In the genomic region with DNA sequence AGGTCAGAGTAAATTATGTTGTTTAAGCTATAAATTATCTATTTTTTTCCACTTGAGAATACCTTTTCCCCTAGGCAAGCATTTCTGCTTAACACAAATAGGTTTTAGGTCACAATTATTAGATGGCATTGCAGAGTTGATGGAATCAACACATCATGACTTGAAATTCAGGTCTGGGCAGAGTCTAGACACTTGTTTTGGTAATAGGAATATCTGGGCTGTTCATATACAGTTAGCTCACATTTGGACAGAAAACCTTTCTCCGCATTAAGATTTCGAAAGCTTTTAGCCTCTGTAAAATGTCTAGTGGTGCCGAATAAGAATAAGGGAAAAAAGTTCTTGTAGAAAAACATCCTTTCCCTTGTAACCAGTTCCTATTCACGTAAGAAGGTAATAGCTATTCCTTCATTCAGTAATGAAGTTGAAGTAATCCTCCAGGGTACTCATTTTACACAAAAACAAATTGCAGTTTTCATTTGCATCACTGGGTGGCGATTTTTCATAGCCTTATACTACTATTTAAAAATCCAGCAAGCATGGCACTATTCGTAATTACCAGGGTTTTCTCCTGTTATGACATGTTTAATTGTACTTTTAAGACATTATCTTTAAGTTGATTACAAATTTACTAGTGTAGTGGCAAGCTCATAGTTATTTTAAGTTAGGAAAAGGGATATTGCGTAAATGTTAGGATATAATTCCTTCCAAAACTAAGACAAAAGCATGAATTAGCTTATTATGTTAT, we compare ENCODE assay signal across 8 cellular contexts. TPM values are rescaled to one million over a fixed set of nuclear protein-coding genes. Genes with fewer than 3 reads are reported as not detected.
DNase-seq lines count a peak whose midpoint lies in the region; ATAC-seq and TF ChIP-seq lines count a peak whose summit lies in the region.

No MANE protein-coding gene starts in this region.

- peak; percentile 60 for TF ChIP-seq CTCF in AG09319 (IDR thresholded peaks at IDR 0.05; ENCODE audit: low read depth, low read length)
- TF ChIP-seq CTCF in GM13976 (IDR thresholded peaks at IDR 0.05; ENCODE audit: borderline replicate concordance, control extremely low read depth, extremely low read depth, insufficient read depth, missing control alignments) = no peak
- peak; percentile 21; the same call in 1 of the 2 replicates for TF ChIP-seq CTCF in WERI-Rb-1 (IDR thresholded peaks at IDR 0.05; ENCODE audit: low read depth, low read length)

- no peaks in the 10 kb centered on the region for H3K9me3 ChIP-seq in WERI-Rb-1 (ENCODE audit: severe bottlenecking)

- H3K4me3 Mint-ChIP-seq in naive thymus-derived CD8-positive, alpha-beta T cell = peak overlapping the region in 3 of 10 donors; percentile 1 to 42 (median 5)

- H3K27me3 ChIP-seq in WERI-Rb-1 (ENCODE audit: insufficient read depth, low read depth, severe bottlenecking) = no peaks in the 10 kb centered on the region
- H3K27me3 ChIP-seq in H7 (ENCODE audit: control insufficient read depth, insufficient read depth, low read length) = no peaks in the 10 kb centered on the region

- in situ Hi-C loops in GM13976 (cut with MboI; ENCODE audit: low sequenced_read_pairs, unreplicated experiment) = no loop called here

- peak overlapping the region in 6 of 10 donors; percentile 13 to 75 (median 60) for H3K27ac Mint-ChIP-seq in naive thymus-derived CD8-positive, alpha-beta T cell

- H3K4me1 Mint-ChIP-seq in naive thymus-derived CD8-positive, alpha-beta T cell = peaks cover 17 to 37% (median 26%) of the 10 kb centered on the region in 4 donors

- peak; percentile 74 for ATAC-seq in HG02970 (IDR thresholded peaks at IDR 0.05; ENCODE audit: low FRiP score, unreplicated experiment)
- peak; percentile 82 to 86 for ATAC-seq in naive thymus-derived CD8-positive, alpha-beta T cell

- H3K36me3 ChIP-seq in WERI-Rb-1 = no peaks in the 10 kb centered on the region
- H3K36me3 ChIP-seq in H7 (replicated peaks; ENCODE audit: control insufficient read depth, insufficient read depth, low read length) = no peaks in the 10 kb centered on the region

- DNase-seq in AG09319 (ENCODE audit: extremely low read depth, low read depth) (peak; percentile 28), GM13976 (ENCODE audit: low spot score) (peak; percentile 28), NCI-H2107 (lab: John Stamatoyannopoulos, UW) (peak; percentile 86), WERI-Rb-1 (peak; percentile 57), erythroblast (lab: John Stamatoyannopoulos, UW) (peak; percentile 69 to 81), H7 (no peak)
- peak in 7 of 10 donors; percentile 31 to 60 (median 39) for DNase-seq in naive thymus-derived CD8-positive, alpha-beta T cell

- H3K36me3 Mint-ChIP-seq in naive thymus-derived CD8-positive, alpha-beta T cell = peaks cover 4 to 12% (median 10%) of the 10 kb centered on the region in 3 donors

- H3K27ac ChIP-seq in WERI-Rb-1 = peak overlapping the region; percentile 11

- no peaks in the 10 kb centered on the region for H3K27me3 Mint-ChIP-seq in naive thymus-derived CD8-positive, alpha-beta T cell

- no peak for TF ChIP-seq POLR2A in erythroblast (IDR thresholded peaks at IDR 0.05; ENCODE audit: low read length)

- POLR2A ChIA-PET in naive thymus-derived CD8-positive, alpha-beta T cell (lab: Charles Lee) = interaction anchor here (0.6 to 2.3 kb wide), 4 partner anchors 41 to 509 kb away, joined by 4 to 12 read pairs (median 4); a partner anchor contains a TSS

- peaks cover 0 to 10% (median 2%) of the 10 kb centered on the region in 9 donors for H3K9me3 Mint-ChIP-seq in naive thymus-derived CD8-positive, alpha-beta T cell

- H3K4me3 ChIP-seq in WERI-Rb-1 (ENCODE audit: low read depth, low read length) (no peak overlapping the region), H7 (ENCODE audit: insufficient read depth, low read depth, low read length) (no peak overlapping the region)

RNA-seq across cellular contexts. Expression of a gene that starts 37.0 kb away (rescaled TPM):
- total RNA-seq in naive thymus-derived CD8-positive, alpha-beta T cell = 10 to 100 TPM; 29.7 to 35.9 TPM
- polyA plus RNA-seq in naive thymus-derived CD8-positive, alpha-beta T cell = 10 to 100 TPM; 78.6 to 97.5 (median 89.5) TPM
- total RNA-seq in H7 (2014; rRNA removed; shearing (Covaris generic)) = 58.1 and 59.9 TPM in 2 replicates

RNA-seq across cellular contexts. Expression of a gene that starts 40.8 kb away (rescaled TPM):
- 10 to 100 TPM; 18.4 to 20.1 TPM for total RNA-seq in naive thymus-derived CD8-positive, alpha-beta T cell
- polyA plus RNA-seq in naive thymus-derived CD8-positive, alpha-beta T cell = 10 to 100 TPM; 25.9 to 35.5 (median 27.4) TPM
- total RNA-seq in H7 (2014; rRNA removed; shearing (Covaris generic)) = 13.4 and 15.0 TPM in 2 replicates
